Comparison of ENCODE assay signal across 21 cellular contexts in the genomic region with DNA sequence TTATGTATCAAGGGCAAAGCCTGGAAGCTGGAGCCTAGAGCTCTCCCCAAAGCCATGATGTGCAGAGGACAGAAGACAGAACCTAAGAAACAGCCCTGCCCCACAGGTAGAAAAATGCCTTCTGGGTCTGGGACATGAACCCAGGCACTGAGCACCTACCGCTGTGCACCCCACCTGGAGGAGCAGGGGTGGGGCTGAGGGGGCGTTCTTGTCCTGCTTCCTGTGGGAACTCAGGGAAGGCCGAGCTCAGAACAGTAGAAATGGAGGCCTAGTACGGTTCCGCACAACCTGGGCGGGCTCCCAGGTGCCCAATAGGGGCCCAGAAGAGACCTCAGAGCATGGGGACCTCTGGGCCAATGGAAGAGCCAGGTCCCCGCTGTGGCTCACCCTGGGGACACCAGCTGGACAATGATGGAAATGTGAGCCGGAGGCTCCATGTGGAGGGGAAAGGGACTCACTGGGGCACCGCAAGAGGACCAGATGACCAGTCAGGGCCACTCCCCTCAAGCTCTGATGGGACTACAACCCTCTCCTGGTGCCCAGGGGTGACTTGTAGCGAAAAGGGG. TPM values are rescaled to one million over a fixed set of nuclear protein-coding genes. Genes with fewer than 3 reads are reported as not detected.
"Had no signal": no experiment of that assay in that cellular context is flagged by ENCODE, and none has a peak within 500 bp of the region (broad histone marks: within the 10 kb centered on the region; RNA-seq: fewer than 3 reads in every experiment).

No MANE protein-coding gene starts in this region.

- H3K9me3 Mint-ChIP-seq: activated B cell treated with CpG ODN at 0.5 μM for 24 hours; activated naive CD4-positive, alpha-beta T cell treated with anti-CD3 and anti-CD28 coated beads, Interleukin-2, amount 10 ng/mL, durations not matched to agents 7 days and 5 days; activated T-cell treated with anti-CD3 and anti-CD28 coated beads, Interleukin-2, amount 50 U/mL, for 72 hours; memory B cell; natural killer cell treated with Interleukin-12 subunit alpha and Interleukin-12 subunit beta and Interleukin-15 and Interleukin-18, amount 100 ng/mL, for 72 hours had no signal

- H3K36me3 Mint-ChIP-seq: activated naive CD4-positive, alpha-beta T cell treated with anti-CD3 and anti-CD28 coated beads, Interleukin-2, amount 10 ng/mL, durations not matched to agents 7 days and 5 days; memory B cell; natural killer cell treated with Interleukin-12 subunit alpha and Interleukin-12 subunit beta and Interleukin-15 and Interleukin-18, amount 100 ng/mL, for 72 hours had no signal

- H3K36me3 ChIP-seq: pancreas, right atrium auricular region, upper lobe of left lung had no signal

- H3K27ac ChIP-seq: pancreas, psoas muscle, right atrium auricular region, upper lobe of left lung had no signal

- H3K27ac Mint-ChIP-seq: activated B cell treated with CpG ODN at 0.5 μM for 24 hours; activated CD4-positive, alpha-beta T cell treated with anti-CD3 and anti-CD28 coated beads for 36 hours; activated naive CD4-positive, alpha-beta T cell treated with anti-CD3 and anti-CD28 coated beads, Interleukin-2, amount 10 ng/mL, durations not matched to agents 7 days and 5 days; activated T-cell treated with anti-CD3 and anti-CD28 coated beads, Interleukin-2, amount 50 U/mL, for 72 hours; memory B cell; natural killer cell treated with Interleukin-12 subunit alpha and Interleukin-12 subunit beta and Interleukin-15 and Interleukin-18, amount 100 ng/mL, for 72 hours had no signal

- DNase-seq: activated B cell treated with CpG ODN at 0.5 μM for 24 hours; activated CD4-positive, alpha-beta T cell treated with anti-CD3 and anti-CD28 coated beads for 36 hours; activated CD4-positive, alpha-beta T cell treated with anti-CD3 and anti-CD28 coated beads, Interleukin-2, amount 50 U/mL, for 48 hours; activated effector memory CD4-positive, alpha-beta T cell treated with Interleukin-2 at 50 U/mL for 16 hours; activated naive CD4-positive, alpha-beta T cell treated with anti-CD3 and anti-CD28 coated beads, Interleukin-2, amount 10 ng/mL, durations not matched to agents 7 days and 5 days; activated T-cell treated with anti-CD3 and anti-CD28 coated beads, Interleukin-2, amount 50 U/mL, for 72 hours; amygdala; cortex of kidney; effector CD4-positive, alpha-beta T cell; erythroblast; foreskin fibroblast; left colon; pancreas; psoas muscle; stimulated activated CD4-positive, alpha-beta T cell treated with anti-CD3 and anti-CD28 coated beads, Interleukin-4, amount 100 ng/mL, for 24 hours; stimulated activated naive CD4-positive, alpha-beta T cell treated with Interleukin-2 at 50 U/mL for 16 hours had no signal

- H3K4me3 ChIP-seq: pancreas, psoas muscle, right atrium auricular region, upper lobe of left lung had no signal

- H3K4me3 Mint-ChIP-seq: activated B cell treated with CpG ODN at 0.5 μM for 24 hours; activated CD4-positive, alpha-beta T cell treated with anti-CD3 and anti-CD28 coated beads for 36 hours; activated naive CD4-positive, alpha-beta T cell treated with anti-CD3 and anti-CD28 coated beads, Interleukin-2, amount 10 ng/mL, durations not matched to agents 7 days and 5 days; memory B cell; natural killer cell treated with Interleukin-12 subunit alpha and Interleukin-12 subunit beta and Interleukin-15 and Interleukin-18, amount 100 ng/mL, for 72 hours had no signal

- H3K27me3 ChIP-seq: pancreas had no signal

RNA-seq across cellular contexts. Expression of a gene that starts 3.2 kb away (rescaled TPM):
- total RNA-seq: activated B cell treated with CpG ODN at 0.5 μM for 24 hours, fibroblast of lung had no signal
